8 cellular contexts compared by ENCODE assay signal in the genomic region with DNA sequence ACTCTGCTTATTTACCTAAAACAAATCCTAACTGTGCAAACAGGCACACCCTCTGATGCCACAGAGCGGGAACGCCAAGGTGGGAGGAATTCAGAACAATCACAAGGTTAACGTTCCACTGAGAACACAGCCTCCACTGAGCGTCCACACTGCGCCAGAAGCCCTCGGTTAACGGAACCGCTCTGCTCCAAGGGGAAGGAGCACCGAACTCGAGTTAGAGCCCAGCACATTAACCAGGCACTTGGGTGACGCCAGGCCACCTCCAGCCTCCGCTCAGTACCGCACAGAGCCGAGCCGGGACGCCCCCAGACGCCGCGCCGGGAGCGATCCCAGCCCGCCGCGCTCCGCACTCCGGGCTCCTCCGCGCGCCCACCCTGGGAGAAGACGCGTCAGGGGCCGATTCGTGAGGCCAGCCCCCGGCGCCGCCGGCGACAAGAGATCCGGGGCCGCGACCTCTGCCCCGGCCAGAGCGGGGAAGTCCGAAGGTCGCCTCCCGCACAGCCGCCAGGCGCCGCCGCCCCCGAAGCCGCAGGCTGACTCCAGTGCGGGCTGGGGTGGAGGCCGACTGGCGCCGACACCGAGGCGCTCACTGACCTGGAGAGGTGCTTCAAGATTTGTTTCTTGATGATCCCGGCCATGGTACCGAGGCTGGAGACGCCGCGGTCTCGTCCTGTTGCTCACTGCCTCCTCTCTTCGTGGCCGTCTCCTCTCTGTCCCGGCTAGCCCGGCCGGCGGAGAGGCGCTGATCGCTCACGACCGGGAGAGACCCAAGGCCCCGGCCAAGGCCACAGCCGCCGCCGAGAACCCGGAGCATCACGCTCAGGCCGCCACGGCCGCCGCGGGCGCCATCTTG. TPM values are rescaled to one million over a fixed set of nuclear protein-coding genes. Genes with fewer than 3 reads are reported as not detected.
DNase-seq lines count a peak whose midpoint lies in the region; ATAC-seq and TF ChIP-seq lines count a peak whose summit lies in the region.

No MANE protein-coding gene starts in this region.

- peaks cover 27% of the 10 kb centered on the region for H3K4me1 ChIP-seq in muscle layer of colon (ENCODE audit: insufficient read depth, low read length)
- H3K4me1 ChIP-seq in stomach: peaks cover 3 to 50% (median 30%) of the 10 kb centered on the region in 4 donors

- no peaks in the 10 kb centered on the region for H3K9me3 Mint-ChIP-seq in activated CD8-positive, alpha-beta T cell treated with anti-CD3 and anti-CD28 coated beads for 36 hours

- H3K4me1 Mint-ChIP-seq in activated CD8-positive, alpha-beta T cell treated with anti-CD3 and anti-CD28 coated beads for 36 hours (ENCODE audit: low read depth): peaks cover 43% of the 10 kb centered on the region

- intact Hi-C loops in activated CD8-positive, alpha-beta T cell treated with anti-CD3 and anti-CD28 coated beads for 36 hours (cut with micrococcal nuclease): loop anchor here (2.0 kb wide), 1 partner anchor 59 kb away; the partner anchor contains the start of gene ACTR6
- intact Hi-C loops in stomach (cut with DNase I; ENCODE audit: low total_unique reads): no loop called here

- DNase-seq in A172 (ENCODE audit: low spot score) (peak; percentile 39), NCI-H2171 treated with DMSO at 0.1 percent for 48 hours (lab: John Stamatoyannopoulos, UW) (peak; percentile 58), epithelial cell of prostate (ENCODE audit: low read depth, low spot score) (no peak), stomach (peak; percentile 75)
- DNase-seq in activated CD8-positive, alpha-beta T cell treated with anti-CD3 and anti-CD28 coated beads for 36 hours: peak; percentile 64

- TF ChIP-seq POLR2A in GM18505 (IDR thresholded peaks at IDR 0.05; ENCODE audit: borderline replicate concordance, extremely low read depth, insufficient read depth, insufficient read length) (peak; percentile 98), stomach (IDR thresholded peaks at IDR 0.05) (peak in 1 of 4 donors; percentile 60)

- no peaks in the 10 kb centered on the region for H3K27me3 Mint-ChIP-seq in activated CD8-positive, alpha-beta T cell treated with anti-CD3 and anti-CD28 coated beads for 36 hours

- peak overlapping the region; percentile 99 for H3K4me3 Mint-ChIP-seq in activated CD8-positive, alpha-beta T cell treated with anti-CD3 and anti-CD28 coated beads for 36 hours

- H3K27me3 ChIP-seq in muscle layer of colon (ENCODE audit: control insufficient read depth in 1 of 2, insufficient read depth in 2 of 2, low read length in 2 of 2) (no peaks in the 10 kb centered on the region), stomach (no peaks in the 10 kb centered on the region)

- H3K36me3 Mint-ChIP-seq in activated CD8-positive, alpha-beta T cell treated with anti-CD3 and anti-CD28 coated beads for 36 hours (ENCODE audit: low read depth): peaks cover 13% of the 10 kb centered on the region

- peak overlapping the region; percentile 100 for H3K27ac Mint-ChIP-seq in activated CD8-positive, alpha-beta T cell treated with anti-CD3 and anti-CD28 coated beads for 36 hours

- no peak for TF ChIP-seq EP300 in stomach (IDR thresholded peaks at IDR 0.05)

- 0 to 1% (median 0%) methylated on average over 26 to 86 of the region's 86 CpGs for WGBS in stomach, 5 donors

- H3K4me3 ChIP-seq in muscle layer of colon (ENCODE audit: low read depth in 1 of 2, low read length in 2 of 2) (peak overlapping the region; percentile 67), stomach (peak overlapping the region; percentile 65 to 96 (median 93))

- CTCF ChIA-PET in activated CD8-positive, alpha-beta T cell treated with anti-CD3 and anti-CD28 coated beads for 36 hours (lab: Charles Lee): no interaction called here

- H3K9me3 ChIP-seq in muscle layer of colon (ENCODE audit: low read length): no peaks in the 10 kb centered on the region
- H3K9me3 ChIP-seq in stomach: no peaks in the 10 kb centered on the region

- peak overlapping the region; percentile 82 for H3K27ac ChIP-seq in epithelial cell of prostate
- peak overlapping the region; percentile 77 for H3K27ac ChIP-seq in muscle layer of colon (ENCODE audit: low read depth, low read length)
- H3K27ac ChIP-seq in stomach: peak overlapping the region; percentile 95 to 99 (median 97)

- no peak for TF ChIP-seq CTCF in activated CD8-positive, alpha-beta T cell treated with anti-CD3 and anti-CD28 coated beads for 36 hours (IDR thresholded peaks at IDR 0.05)
- TF ChIP-seq CTCF in stomach (IDR thresholded peaks at IDR 0.05): no peak

- POLR2A ChIA-PET in activated CD8-positive, alpha-beta T cell treated with anti-CD3 and anti-CD28 coated beads for 36 hours (lab: Charles Lee): interaction anchor here (0.6 to 1.3 kb wide), 2 partner anchors 24 to 44 kb away, joined by 3 read pairs; no protein-coding TSS in a partner anchor

- ATAC-seq in GM18505 (IDR thresholded peaks at IDR 0.05; ENCODE audit: unreplicated experiment) (peak; percentile 48), HG02943 (IDR thresholded peaks at IDR 0.05; ENCODE audit: low read depth, unreplicated experiment) (peak; percentile 42)
- ATAC-seq in activated CD8-positive, alpha-beta T cell treated with anti-CD3 and anti-CD28 coated beads for 36 hours: peak; percentile 50

- H3K9ac ChIP-seq in muscle layer of colon (ENCODE audit: low read length): peak overlapping the region; percentile 84

- H3K36me3 ChIP-seq in muscle layer of colon (ENCODE audit: insufficient read depth, low read length) (no peaks in the 10 kb centered on the region), stomach (no peaks in the 10 kb centered on the region)

RNA-seq across cellular contexts. Expression of gene BLTP3B, which starts 0.5 kb away (rescaled TPM):
- 34.9 and 41.2 TPM in 2 replicates for total RNA-seq in A172 (2014; rRNA removed; shearing (Covaris generic))
- total RNA-seq in activated CD8-positive, alpha-beta T cell treated with anti-CD3 and anti-CD28 coated beads for 36 hours: 10 to 100 TPM; 39.6 to 41.3 TPM
- 10 to 100 TPM; 13.9 to 62.6 (median 35.3) TPM for total RNA-seq in stomach
- polyA plus RNA-seq in stomach: 10 to 100 TPM in 1 of 3 donors, 1 to 10 TPM in 2; 4.7 to 10.3 (median 6.6) TPM

RNA-seq across cellular contexts. Expression of gene ACTR6, which starts 58.4 kb away (rescaled TPM):
- 30.7 and 55.4 TPM in 2 replicates for total RNA-seq in A172 (2014; rRNA removed; shearing (Covaris generic))
- total RNA-seq in activated CD8-positive, alpha-beta T cell treated with anti-CD3 and anti-CD28 coated beads for 36 hours: 10 to 100 TPM; 26.3 to 30.9 TPM
- 10 to 100 TPM in 2 of 5 donors, 1 to 10 TPM in 2, under 1 TPM in 1; 0.58 to 40.7 (median 8.4) TPM for total RNA-seq in stomach
- polyA plus RNA-seq in stomach: 10 to 100 TPM; 12.1 to 17.1 (median 14.7) TPM
